In genomic region chr15:60076582-60077263, GRCh38 we compare ENCODE assay signal across 19 cellular contexts.
A peak's percentile ranks its signal among the peaks of the same experiment; 100 is the strongest.
DNase-seq lines count a peak whose midpoint lies in the region; ATAC-seq and TF ChIP-seq lines count a peak whose summit lies in the region.
"Had no signal": no experiment of that assay in that cellular context is flagged by ENCODE, and none has a peak within 500 bp of the region (broad histone marks: within the 10 kb centered on the region; RNA-seq: fewer than 3 reads in every experiment).

No MANE protein-coding gene starts in this region.

- DNase-seq in activated CD4-positive, alpha-beta T cell treated with anti-CD3 and anti-CD28 coated beads for 36 hours = peak; percentile 5
- no peak for DNase-seq in activated CD4-positive, alpha-beta T cell treated with anti-CD3 and anti-CD28 coated beads for 1 hour
- DNase-seq in NCI-H1417 treated with DMSO at 0.1 percent for 48 hours (lab: John Stamatoyannopoulos, UW) = peak; percentile 32
- no peak for DNase-seq in activated naive CD8-positive, alpha-beta T cell treated with anti-CD3 and anti-CD28 coated beads for 36 hours
- no peak for DNase-seq in nephron progenitor cell
- no peak for DNase-seq in cortex of kidney (lab: John Stamatoyannopoulos, UW)
- DNase-seq in nucleus accumbens (lab: John Stamatoyannopoulos, UW) = no peak
- DNase-seq: activated CD4-positive, CD25-positive, alpha-beta regulatory T cell; activated gamma-delta T cell treated with Interleukin-2 at 50 U/mL for 16 hours; amygdala; HCEC 1CT; islet precursor cell; NCI-H1105 treated with DMSO at 0.1 percent for 48 hours; SK-N-SH; substantia nigra had no signal

- ATAC-seq in activated CD4-positive, alpha-beta T cell treated with anti-CD3 and anti-CD28 coated beads for 36 hours = no peak
- ATAC-seq in HG02885 (IDR thresholded peaks at IDR 0.05; ENCODE audit: poor library complexity, unreplicated experiment) = no peak
- ATAC-seq: HepG2 had no signal

- H3K36me3 Mint-ChIP-seq in activated CD4-positive, alpha-beta T cell treated with anti-CD3 and anti-CD28 coated beads for 36 hours (ENCODE audit: low read depth) = no peaks in the 10 kb centered on the region
- no peaks in the 10 kb centered on the region for H3K36me3 Mint-ChIP-seq in activated naive CD8-positive, alpha-beta T cell treated with anti-CD3 and anti-CD28 coated beads for 36 hours
- H3K36me3 Mint-ChIP-seq in nephron progenitor cell (ENCODE audit: low read depth) = no peaks in the 10 kb centered on the region

- no peak overlapping the region for H3K4me3 Mint-ChIP-seq in activated CD4-positive, alpha-beta T cell treated with anti-CD3 and anti-CD28 coated beads for 36 hours
- H3K4me3 Mint-ChIP-seq in activated naive CD8-positive, alpha-beta T cell treated with anti-CD3 and anti-CD28 coated beads for 36 hours = no peak overlapping the region
- H3K4me3 Mint-ChIP-seq in nephron progenitor cell = peak overlapping the region; percentile 24
- H3K4me3 Mint-ChIP-seq: B cell; dendritic cell treated with granulocyte-macrophage colony-stimulating factor and Interleukin-4, amounts not matched to agents 40 ng/mL and 50 ng/mL, for 4 days had no signal

- intact Hi-C loops in activated CD4-positive, alpha-beta T cell treated with anti-CD3 and anti-CD28 coated beads for 36 hours (cut with DNase I, micrococcal nuclease) = loop anchor here (2.0 to 5.0 kb wide), 4 partner anchors 34 to 158 kb away; no protein-coding TSS in a partner anchor

- peak overlapping the region; percentile 45 for H3K27ac Mint-ChIP-seq in activated CD4-positive, alpha-beta T cell treated with anti-CD3 and anti-CD28 coated beads for 36 hours
- H3K27ac Mint-ChIP-seq in activated naive CD8-positive, alpha-beta T cell treated with anti-CD3 and anti-CD28 coated beads for 36 hours = peak overlapping the region; percentile 79
- H3K27ac Mint-ChIP-seq in nephron progenitor cell = no peak overlapping the region
- H3K27ac Mint-ChIP-seq: B cell; dendritic cell treated with granulocyte-macrophage colony-stimulating factor and Interleukin-4, amounts not matched to agents 40 ng/mL and 50 ng/mL, for 4 days had no signal

- POLR2A ChIA-PET in activated CD4-positive, alpha-beta T cell treated with anti-CD3 and anti-CD28 coated beads for 36 hours (lab: Charles Lee) = interaction anchor here (0.7 kb wide), 2 partner anchors 34 to 72 kb away, joined by 3 to 5 read pairs; no protein-coding TSS in a partner anchor

- H3K9me3 Mint-ChIP-seq in activated CD4-positive, alpha-beta T cell treated with anti-CD3 and anti-CD28 coated beads for 36 hours (ENCODE audit: low read depth) = peaks cover 2% of the 10 kb centered on the region
- peaks cover 2% of the 10 kb centered on the region for H3K9me3 Mint-ChIP-seq in activated naive CD8-positive, alpha-beta T cell treated with anti-CD3 and anti-CD28 coated beads for 36 hours
- no peaks in the 10 kb centered on the region for H3K9me3 Mint-ChIP-seq in nephron progenitor cell
- H3K9me3 Mint-ChIP-seq: dendritic cell treated with granulocyte-macrophage colony-stimulating factor and Interleukin-4, amounts not matched to agents 40 ng/mL and 50 ng/mL, for 4 days had no signal

- peaks cover 47% of the 10 kb centered on the region for H3K4me1 Mint-ChIP-seq in activated CD4-positive, alpha-beta T cell treated with anti-CD3 and anti-CD28 coated beads for 36 hours
- peaks cover 47% of the 10 kb centered on the region for H3K4me1 Mint-ChIP-seq in activated naive CD8-positive, alpha-beta T cell treated with anti-CD3 and anti-CD28 coated beads for 36 hours
- H3K4me1 Mint-ChIP-seq in nephron progenitor cell = peaks cover 79% of the 10 kb centered on the region
- H3K4me1 Mint-ChIP-seq: B cell had no signal

- peaks cover 5% of the 10 kb centered on the region for H3K27me3 Mint-ChIP-seq in activated CD4-positive, alpha-beta T cell treated with anti-CD3 and anti-CD28 coated beads for 36 hours
- peaks cover 6% of the 10 kb centered on the region for H3K27me3 Mint-ChIP-seq in activated naive CD8-positive, alpha-beta T cell treated with anti-CD3 and anti-CD28 coated beads for 36 hours
- H3K27me3 Mint-ChIP-seq in nephron progenitor cell (ENCODE audit: low read depth, poor library complexity) = peaks cover 2% of the 10 kb centered on the region
- H3K27me3 Mint-ChIP-seq: dendritic cell treated with granulocyte-macrophage colony-stimulating factor and Interleukin-4, amounts not matched to agents 40 ng/mL and 50 ng/mL, for 4 days had no signal

- CTCF ChIA-PET in activated CD4-positive, alpha-beta T cell treated with anti-CD3 and anti-CD28 coated beads for 36 hours (lab: Charles Lee) = interaction anchor here (0.6 kb wide), 2 partner anchors 110 to 159 kb away, joined by 3 read pairs; no protein-coding TSS in a partner anchor

- TF ChIP-seq CTCF in nephron progenitor cell (IDR thresholded peaks at IDR 0.05) = no peak

Comparison
In these comparisons a context has a peak if more than half of its experiments do, and no peak if none do; other contexts are left out.
1. DNase-seq: peak in activated CD4-positive, alpha-beta T cell treated with anti-CD3 and anti-CD28 coated beads for 36 hours (single experiment) and NCI-H1417 treated with DMSO at 0.1 percent for 48 hours (single experiment); none in activated CD4-positive, alpha-beta T cell treated with anti-CD3 and anti-CD28 coated beads for 1 hour (single experiment), activated naive CD8-positive, alpha-beta T cell treated with anti-CD3 and anti-CD28 coated beads for 36 hours (single experiment), nephron progenitor cell (single experiment), cortex of kidney (single experiment) and nucleus accumbens (0 of 56).